8 cellular contexts compared by ENCODE assay signal in the genomic region with DNA sequence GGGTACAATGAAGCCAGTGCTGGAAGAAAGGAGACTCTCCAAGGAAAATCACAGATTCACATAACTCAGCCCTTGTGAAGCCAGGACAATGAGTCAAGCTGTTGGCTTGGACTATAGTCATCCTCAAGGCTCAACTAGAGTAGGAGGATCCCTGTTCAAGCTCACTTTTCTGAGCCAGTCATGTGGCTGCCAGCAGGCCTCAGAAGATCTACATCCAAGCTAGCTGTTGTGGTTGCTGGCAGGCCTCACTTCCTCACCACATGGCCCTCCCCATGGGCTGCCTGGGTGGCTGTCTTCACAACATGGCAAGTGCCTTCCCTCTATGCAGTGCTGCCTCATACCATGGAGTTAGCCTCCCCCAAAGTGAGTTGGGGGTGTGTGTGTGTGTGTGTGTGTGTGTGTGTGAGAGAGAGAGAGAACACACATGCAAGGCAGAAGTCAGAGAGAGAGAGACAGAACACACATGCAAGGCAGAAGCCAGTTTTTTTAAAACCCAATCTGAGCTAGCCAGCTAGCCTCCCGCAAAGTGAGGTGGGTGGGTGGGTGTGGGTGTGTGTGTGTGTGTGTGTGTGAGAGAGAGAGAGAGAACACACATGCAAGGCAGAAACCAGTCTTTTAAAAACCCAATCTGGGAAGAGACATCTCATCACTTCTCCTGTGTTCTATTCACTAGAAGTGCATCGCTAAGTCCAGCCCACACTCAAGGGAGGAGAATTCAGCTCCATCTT. TPM values are rescaled to one million over a fixed set of nuclear protein-coding genes. Genes with fewer than 3 reads are reported as not detected.
A peak's percentile ranks its signal among the peaks of the same experiment; 100 is the strongest.
DNase-seq lines count a peak whose midpoint lies in the region; ATAC-seq and TF ChIP-seq lines count a peak whose summit lies in the region.

No MANE protein-coding gene starts in this region.

- H4K20me1 ChIP-seq in BLaER1, result no peaks in the 10 kb centered on the region

- POLR2A ChIA-PET in activated B cell treated with CpG ODN at 0.5 μM for 24 hours (lab: Charles Lee) (interaction anchor here (0.5 to 1.0 kb wide), 6 partner anchors 18 to 186 kb away, joined by 3 to 7 read pairs (median 4); a partner anchor contains a TSS), MCF 10A (lab: Yijun Ruan, JAX) (interaction anchor here (0.6 to 1.1 kb wide), 3 partner anchors 15 to 185 kb away, joined by 3 to 4 read pairs (median 3); a partner anchor contains a TSS)

- peak overlapping the region; percentile 1; the same call in 1 of the 2 replicates for H3K9ac ChIP-seq in BLaER1

- intact Hi-C loops in activated B cell treated with CpG ODN at 0.5 μM for 24 hours (cut with micrococcal nuclease), result loop anchor here (1.0 kb wide), 1 partner anchor 17 kb away; a partner anchor contains a TSS
- intact Hi-C loops in MCF 10A (cut with micrococcal nuclease), result no loop called here
- intact Hi-C loops in left colon (cut with DNase I, micrococcal nuclease), result no loop called here

- H3K27me3 Mint-ChIP-seq in activated B cell treated with CpG ODN at 0.5 μM for 24 hours (no peaks in the 10 kb centered on the region), MCF 10A (ENCODE audit: insufficient read depth, unreplicated experiment) (no peaks in the 10 kb centered on the region)

- no peak overlapping the region for H3K4me3 ChIP-seq in BLaER1
- peak overlapping the region; percentile 14 for H3K4me3 ChIP-seq in Jurkat, Clone E6-1 (ENCODE audit: low read length)

- no peaks in the 10 kb centered on the region for H3K27me3 ChIP-seq in BLaER1

- peaks cover 16% of the 10 kb centered on the region for H3K4me1 Mint-ChIP-seq in activated B cell treated with CpG ODN at 0.5 μM for 24 hours
- H3K4me1 Mint-ChIP-seq in MCF 10A (ENCODE audit: insufficient read depth, unreplicated experiment), result peaks cover 9% of the 10 kb centered on the region

- BruUV-seq in MCF 10A (replicated peaks; lab: Mats Ljungman, UMichigan), result no TSS peak

- H3K4me3 Mint-ChIP-seq in activated B cell treated with CpG ODN at 0.5 μM for 24 hours (no peak overlapping the region), MCF 10A (ENCODE audit: unreplicated experiment) (no peak overlapping the region)

- CTCF ChIA-PET in activated B cell treated with CpG ODN at 0.5 μM for 24 hours (lab: Charles Lee), result no interaction called here
- CTCF ChIA-PET in MCF 10A (lab: Yijun Ruan, JAX), result interaction anchor here (0.9 kb wide), 2 partner anchors 14 to 17 kb away, joined by 3 read pairs; a partner anchor contains a TSS

- H3K9me3 ChIP-seq in BLaER1, result no peaks in the 10 kb centered on the region

- H3K36me3 Mint-ChIP-seq in activated B cell treated with CpG ODN at 0.5 μM for 24 hours (ENCODE audit: low read depth), result peaks cover 2% of the 10 kb centered on the region
- H3K36me3 Mint-ChIP-seq in MCF 10A (ENCODE audit: insufficient read depth, unreplicated experiment), result peaks cover 5% of the 10 kb centered on the region

- TF ChIP-seq CTCF in activated B cell treated with CpG ODN at 0.5 μM for 24 hours (IDR thresholded peaks at IDR 0.05) (no peak), MCF 10A (IDR thresholded peaks at IDR 0.05; ENCODE audit: unreplicated experiment) (no peak)

- peak; percentile 99 for DNase-seq in Jurkat, Clone E6-1 (ENCODE audit: low read depth, low spot score)
- DNase-seq in activated B cell treated with CpG ODN at 0.5 μM for 24 hours, result peak; percentile 38
- peak; percentile 87 for DNase-seq in MCF 10A (ENCODE audit: unreplicated experiment)
- peak; percentile 66 to 80 for DNase-seq in left colon
- DNase-seq in stimulated activated CD4-positive, alpha-beta T cell treated with anti-CD3 and anti-CD28 coated beads, TNF-alpha, amount 100 ng/mL, for 1 hour (ENCODE audit: low read depth in 3 of 3, low spot score in 1 of 3), result peak; percentile 36 to 52 (median 51)
- DNase-seq in COLO668 (lab: John Stamatoyannopoulos, UW; ENCODE audit: unreplicated experiment), result no peak

- peaks cover 21% of the 10 kb centered on the region; the same call in 1 of the 2 replicates for H3K36me3 ChIP-seq in BLaER1

- peaks cover 70% of the 10 kb centered on the region for H3K4me1 ChIP-seq in BLaER1

- H3K9me3 Mint-ChIP-seq in activated B cell treated with CpG ODN at 0.5 μM for 24 hours (no peaks in the 10 kb centered on the region), MCF 10A (ENCODE audit: unreplicated experiment) (no peaks in the 10 kb centered on the region)

- peak overlapping the region; percentile 52 for H3K27ac ChIP-seq in BLaER1

- peak overlapping the region; percentile 63 for H3K4me2 ChIP-seq in BLaER1

- peak; percentile 97 for ATAC-seq in GM21423 (IDR thresholded peaks at IDR 0.05; ENCODE audit: unreplicated experiment)
- peak; percentile 98 for ATAC-seq in activated B cell treated with CpG ODN at 0.5 μM for 24 hours (ENCODE audit: low read depth)
- peak; percentile 65 for ATAC-seq in left colon

- H3K27ac Mint-ChIP-seq in activated B cell treated with CpG ODN at 0.5 μM for 24 hours (peak overlapping the region; percentile 92), MCF 10A (ENCODE audit: low read depth, unreplicated experiment) (peak overlapping the region; percentile 75)

RNA-seq across cellular contexts. Expression of a gene that starts 17.1 kb away (rescaled TPM):
- polyA plus RNA-seq in Jurkat, Clone E6-1 (2012; ENCODE audit: insufficient read depth, insufficient read length), result 4.8 TPM
- 10.7 and 11.7 TPM in 2 replicates for total RNA-seq in activated B cell treated with CpG ODN at 0.5 μM for 24 hours
- total RNA-seq in MCF 10A (2022), result 3.7 and 5.4 TPM in 2 replicates
- total RNA-seq in left colon, result 1 to 10 TPM; 7.2 to 7.7 TPM
